In genomic region chr12:118319627-118320026, GRCh38 we compare ENCODE assay signal across 23 cellular contexts.
"Had no signal": no experiment of that assay in that cellular context is flagged by ENCODE, and none has a peak within 500 bp of the region (broad histone marks: within the 10 kb centered on the region; RNA-seq: fewer than 3 reads in every experiment).

No MANE protein-coding gene starts in this region.

- H3K9ac ChIP-seq: neural progenitor cell had no signal

- H3K9me3 ChIP-seq: esophagus squamous epithelium, gastroesophageal sphincter, pancreas, suprapubic skin, thyroid gland had no signal

- H2AFZ ChIP-seq: neural progenitor cell had no signal

- H3K4me2 ChIP-seq: neural progenitor cell had no signal

- FAIRE-seq: urothelium cell line had no signal

- ATAC-seq: effector memory CD8-positive, alpha-beta T cell; gastroesophageal sphincter; left colon; left ventricle myocardium superior; natural killer cell treated with Interleukin-12 subunit alpha and Interleukin-12 subunit beta and Interleukin-15 and Interleukin-18, amount 100 ng/mL, for 72 hours; pancreas; right cardiac atrium; stimulated activated effector memory CD8-positive, alpha-beta T cell treated with anti-CD3 and anti-CD28 coated beads, Interleukin-12 subunit alpha, Interleukin-12 subunit beta, amount 100 ng/mL, for 72 hours; stimulated activated naive CD8-positive, alpha-beta T cell treated with anti-CD3 and anti-CD28 coated beads, Interleukin-15, Interleukin-2, amounts not matched to agents 100 U/mL and 50 U/mL, for 24 hours had no signal

- DNase-seq: effector memory CD8-positive, alpha-beta T cell; esophagus squamous epithelium; foreskin fibroblast; glutamatergic neuron; left colon; left ventricle myocardium superior; mesenchymal stem cell; midbrain; occipital lobe; pancreas; right cardiac atrium; stimulated activated CD4-positive, alpha-beta T cell treated with anti-CD3 and anti-CD28 coated beads, Interleukin-4, amount 100 ng/mL, for 1 hour; stimulated activated CD8-positive, alpha-beta memory T cell treated with anti-CD3 and anti-CD28 coated beads, Interleukin-4, amount 100 ng/mL, for 48 hours; stimulated activated naive CD8-positive, alpha-beta T cell treated with anti-CD3 and anti-CD28 coated beads, Interleukin-15, Interleukin-2, amounts not matched to agents 100 U/mL and 50 U/mL, for 24 hours; thyroid gland had no signal

- H3K4me3 ChIP-seq: esophagus squamous epithelium, gastroesophageal sphincter, lung, neural progenitor cell, pancreas, suprapubic skin, thyroid gland had no signal

- H3K36me3 ChIP-seq: esophagus squamous epithelium, gastroesophageal sphincter, neural progenitor cell, pancreas, suprapubic skin, thyroid gland had no signal

- H3K4me1 ChIP-seq: esophagus squamous epithelium, gastroesophageal sphincter, neural progenitor cell, pancreas, suprapubic skin, thyroid gland had no signal

- H3K27ac ChIP-seq: epithelial cell of prostate, esophagus squamous epithelium, gastroesophageal sphincter, neural progenitor cell, pancreas, suprapubic skin, thyroid gland had no signal

- H3K27me3 ChIP-seq: esophagus squamous epithelium, gastroesophageal sphincter, neural progenitor cell, pancreas, suprapubic skin, thyroid gland had no signal
